19 cellular contexts compared by ENCODE assay signal in genomic region chr11:86983071-86983488, GRCh38. TPM values are rescaled to one million over a fixed set of nuclear protein-coding genes. Genes with fewer than 3 reads are reported as not detected.
DNase-seq lines count a peak whose midpoint lies in the region; ATAC-seq and TF ChIP-seq lines count a peak whose summit lies in the region.
"Had no signal": no experiment of that assay in that cellular context is flagged by ENCODE, and none has a peak within 500 bp of the region (broad histone marks: within the 10 kb centered on the region; RNA-seq: fewer than 3 reads in every experiment).

No MANE protein-coding gene starts in this region.

- 60% methylated on average over 4 of the region's 4 CpGs for WGBS in liver

- H3K4me1 ChIP-seq in SJCRH30 = peaks cover 8% of the 10 kb centered on the region; the same call in 1 of the 2 replicates
- peaks cover 9 to 34% (median 30%) of the 10 kb centered on the region in 4 donors for H3K4me1 ChIP-seq in liver (ENCODE audit: control insufficient read depth in 4 of 4, insufficient read depth in 4 of 4, low read length in 3 of 4)
- peaks cover 25 to 51% (median 41%) of the 10 kb centered on the region in 3 donors for H3K4me1 ChIP-seq in skeletal muscle tissue (ENCODE audit: control insufficient read depth in 3 of 3, insufficient read depth in 3 of 3, low read length in 3 of 3)

- H3K27me3 Mint-ChIP-seq in naive thymus-derived CD8-positive, alpha-beta T cell = peaks cover 0 to 19% (median 0%) of the 10 kb centered on the region in 5 donors

- H3K4me3 ChIP-seq in SJCRH30 = no peak overlapping the region
- no peak overlapping the region for H3K4me3 ChIP-seq in liver (ENCODE audit: low read depth in 1 of 3, low read length in 3 of 3)
- H3K4me3 ChIP-seq in skeletal muscle tissue (ENCODE audit: low read length in 3 of 3) = peak overlapping the region in 1 of 3 donors; percentile 28
- H3K4me3 ChIP-seq: sigmoid colon had no signal

- no peaks in the 10 kb centered on the region for H3K4me1 Mint-ChIP-seq in naive thymus-derived CD8-positive, alpha-beta T cell
- H3K4me1 Mint-ChIP-seq: WTC11 had no signal

- H3K36me3 Mint-ChIP-seq in naive thymus-derived CD8-positive, alpha-beta T cell = no peaks in the 10 kb centered on the region
- H3K36me3 Mint-ChIP-seq: mesothelial cell of epicardium, WTC11 had no signal

- no peaks in the 10 kb centered on the region for H3K27me3 ChIP-seq in SJCRH30
- H3K27me3 ChIP-seq in liver (ENCODE audit: control insufficient read depth in 4 of 4, insufficient read depth in 4 of 4, low read length in 3 of 4) = no peaks in the 10 kb centered on the region
- H3K27me3 ChIP-seq in skeletal muscle tissue (ENCODE audit: control insufficient read depth in 3 of 3, insufficient read depth in 3 of 3, low read length in 3 of 3) = no peaks in the 10 kb centered on the region
- H3K27me3 ChIP-seq: neutrophil, sigmoid colon had no signal

- TF ChIP-seq RAD21 in liver (IDR thresholded peaks at IDR 0.05) = no peak

- ATAC-seq in esophagus mucosa (peak; percentile 93), GM21825 (IDR thresholded peaks at IDR 0.05; ENCODE audit: unreplicated experiment) (no peak)
- ATAC-seq in naive thymus-derived CD8-positive, alpha-beta T cell = no peak
- ATAC-seq: T-helper 17 cell, WTC11 had no signal

- POLR2A ChIA-PET in naive thymus-derived CD8-positive, alpha-beta T cell (lab: Charles Lee) = no interaction called here

- no peak overlapping the region for H3K27ac ChIP-seq in SJCRH30
- H3K27ac ChIP-seq in liver (ENCODE audit: low read depth in 1 of 2, low read length in 2 of 2) = peak overlapping the region; percentile 58 to 62
- H3K27ac ChIP-seq in skeletal muscle tissue (ENCODE audit: low read depth, low read length) = peak overlapping the region; percentile 66
- H3K27ac ChIP-seq: neutrophil, sigmoid colon had no signal

- H3K9me3 Mint-ChIP-seq in naive thymus-derived CD8-positive, alpha-beta T cell = no peaks in the 10 kb centered on the region
- H3K9me3 Mint-ChIP-seq: activated T-helper 2 cell treated with anti-CD3 and anti-CD28 coated beads, Interferon-gamma antibody, Interleukin-2, Interleukin-4, amounts not matched to agents 10 μg/mL and 5 μg/mL and 100 μg/mL, durations not matched to agents 14 hours and 24 hours and 36 hours; mesothelial cell of epicardium; WTC11 had no signal

- H3K9ac ChIP-seq in liver (ENCODE audit: low read depth in 1 of 2, low read length in 2 of 2) = no peak overlapping the region
- H3K9ac ChIP-seq in skeletal muscle tissue (ENCODE audit: low read depth in 1 of 3, low read length in 3 of 3) = peak overlapping the region in 1 of 3 donors; percentile 9

- TF ChIP-seq CTCF in liver (IDR thresholded peaks at IDR 0.05; ENCODE audit: low read depth, low read length, missing input control) = no peak

- no peak overlapping the region for H3K4me3 Mint-ChIP-seq in naive thymus-derived CD8-positive, alpha-beta T cell
- H3K4me3 Mint-ChIP-seq: mesothelial cell of epicardium, T-helper 17 cell, WTC11 had no signal

- H3K9me3 ChIP-seq in SJCRH30 (replicated peaks) = no peaks in the 10 kb centered on the region
- H3K9me3 ChIP-seq in liver (ENCODE audit: control insufficient read depth in 4 of 4, low read length in 3 of 4) = no peaks in the 10 kb centered on the region
- H3K9me3 ChIP-seq in skeletal muscle tissue (ENCODE audit: control insufficient read depth in 3 of 3, low read length in 3 of 3) = no peaks in the 10 kb centered on the region
- H3K9me3 ChIP-seq: neutrophil, sigmoid colon had no signal

- H3K27ac Mint-ChIP-seq in naive thymus-derived CD8-positive, alpha-beta T cell = no peak overlapping the region
- H3K27ac Mint-ChIP-seq: activated T-helper 2 cell treated with anti-CD3 and anti-CD28 coated beads, Interferon-gamma antibody, Interleukin-2, Interleukin-4, amounts not matched to agents 10 μg/mL and 5 μg/mL and 100 μg/mL, durations not matched to agents 14 hours and 24 hours and 36 hours; mesothelial cell of epicardium; T-helper 17 cell had no signal

- H3K36me3 ChIP-seq in SJCRH30 = no peaks in the 10 kb centered on the region
- H3K36me3 ChIP-seq in liver (ENCODE audit: control insufficient read depth in 4 of 4, insufficient read depth in 3 of 4, low read depth in 1 of 4, low read length in 3 of 4) = no peaks in the 10 kb centered on the region
- H3K36me3 ChIP-seq in skeletal muscle tissue (ENCODE audit: control insufficient read depth in 3 of 3, insufficient read depth in 3 of 3, low read length in 3 of 3) = no peaks in the 10 kb centered on the region
- H3K36me3 ChIP-seq: neutrophil, sigmoid colon had no signal

- DNase-seq in SJCRH30 (peak; percentile 51 to 72), hippocampal formation (lab: John Stamatoyannopoulos, UW) (no peak)
- DNase-seq in stimulated activated CD4-positive, alpha-beta T cell treated with anti-CD3 and anti-CD28 coated beads, Interleukin-4, amount 100 ng/mL, for 24 hours = no peak
- DNase-seq in naive thymus-derived CD8-positive, alpha-beta T cell = no peak
- DNase-seq: amygdala; NCI-H1694 treated with DMSO at 0.1 percent for 48 hours; NCI-H345; SHP77; sigmoid colon; stimulated activated CD4-positive, alpha-beta T cell treated with anti-CD3 and anti-CD28 coated beads, Interleukin-2, amount 100 ng/mL, for 48 hours; T-helper 17 cell had no signal

TF ChIP-seq in liver, 16 proteins besides CTCF, POLR2A, EP300 and RAD21:
- TF ChIP-seq SP1 (IDR thresholded peaks at IDR 0.05) = no peak
- TF ChIP-seq, protein P1, sequence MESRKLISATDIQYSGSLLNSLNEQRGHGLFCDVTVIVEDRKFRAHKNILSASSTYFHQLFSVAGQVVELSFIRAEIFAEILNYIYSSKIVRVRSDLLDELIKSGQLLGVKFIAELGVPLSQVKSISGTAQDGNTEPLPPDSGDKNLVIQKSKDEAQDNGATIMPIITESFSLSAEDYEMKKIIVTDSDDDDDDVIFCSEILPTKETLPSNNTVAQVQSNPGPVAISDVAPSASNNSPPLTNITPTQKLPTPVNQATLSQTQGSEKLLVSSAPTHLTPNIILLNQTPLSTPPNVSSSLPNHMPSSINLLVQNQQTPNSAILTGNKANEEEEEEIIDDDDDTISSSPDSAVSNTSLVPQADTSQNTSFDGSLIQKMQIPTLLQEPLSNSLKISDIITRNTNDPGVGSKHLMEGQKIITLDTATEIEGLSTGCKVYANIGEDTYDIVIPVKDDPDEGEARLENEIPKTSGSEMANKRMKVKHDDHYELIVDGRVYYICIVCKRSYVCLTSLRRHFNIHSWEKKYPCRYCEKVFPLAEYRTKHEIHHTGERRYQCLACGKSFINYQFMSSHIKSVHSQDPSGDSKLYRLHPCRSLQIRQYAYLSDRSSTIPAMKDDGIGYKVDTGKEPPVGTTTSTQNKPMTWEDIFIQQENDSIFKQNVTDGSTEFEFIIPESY (IDR thresholded peaks at IDR 0.05) = no peak
- TF ChIP-seq NR2F2 (IDR thresholded peaks at IDR 0.05) = peak; percentile 39
- TF ChIP-seq RXRA (IDR thresholded peaks at IDR 0.05) = peak; percentile 36 to 57
- no peak for TF ChIP-seq FOXA2 (IDR thresholded peaks at IDR 0.05)
- no peak for TF ChIP-seq YY1 (IDR thresholded peaks at IDR 0.05)
- peak; percentile 49 to 61 for TF ChIP-seq HNF4A (conservative IDR thresholded peaks at IDR 0.05)
- no peak for TF ChIP-seq HNF4G (IDR thresholded peaks at IDR 0.05)
- TF ChIP-seq JUND (IDR thresholded peaks at IDR 0.05) = peak in 1 of 2 donors; percentile 12

RNA-seq across cellular contexts. Expression of gene FZD4, which starts 27.9 kb away (rescaled TPM):
- total RNA-seq in SJCRH30 (2014; rRNA removed; shearing (Covaris generic)) = 5.8 and 6.1 TPM in 2 replicates
- total RNA-seq in esophagus mucosa (3.3 TPM), liver (10 to 100 TPM in 1 of 2 donors, 1 to 10 TPM in 1; 8.8 to 23.7 TPM), skeletal muscle tissue (56.4 TPM)
- 1 to 10 TPM; 4.9 to 7.7 TPM for polyA plus RNA-seq in liver
- total RNA-seq in naive thymus-derived CD8-positive, alpha-beta T cell = not detected
- not detected for polyA plus RNA-seq in naive thymus-derived CD8-positive, alpha-beta T cell

RNA-seq across cellular contexts. Expression of gene TMEM135, which starts 54.7 kb away (rescaled TPM):
- 33.9 and 35.3 TPM in 2 replicates for total RNA-seq in SJCRH30 (2014; rRNA removed; shearing (Covaris generic))
- total RNA-seq in esophagus mucosa = 14.3 TPM
- total RNA-seq in liver = 10 to 100 TPM; 29.4 to 38.9 TPM
- polyA plus RNA-seq in liver = 10 to 100 TPM; 10.0 to 17.5 TPM
- total RNA-seq in skeletal muscle tissue = 35.5 TPM
- 1 to 10 TPM; 8.7 to 9.2 TPM for total RNA-seq in naive thymus-derived CD8-positive, alpha-beta T cell
- 10 to 100 TPM in 1 of 3 donors, 1 to 10 TPM in 2; 5.4 to 20.4 (median 5.7) TPM for polyA plus RNA-seq in naive thymus-derived CD8-positive, alpha-beta T cell

Comparison
In these comparisons a context has a peak if more than half of its experiments do, and no peak if none do; other contexts are left out.
1. DNase-seq: peak in SJCRH30 (2 of 2); none in hippocampal formation (0 of 2), stimulated activated CD4-positive, alpha-beta T cell treated with anti-CD3 and anti-CD28 coated beads, Interleukin-4, amount 100 ng/mL, for 24 hours (single experiment) and naive thymus-derived CD8-positive, alpha-beta T cell (0 of 10).